ENCODE assay signal across 1 cellular context in genomic region chr10:112775892-112776679, GRCh38.
TF ChIP-seq lines count a peak whose summit lies in the region.

No MANE protein-coding gene starts in this region.

TF ChIP-seq in SK-N-SH, 30 proteins besides CTCF, POLR2A, EP300 and RAD21 (continued from another document):
- TF ChIP-seq IRF3 (IDR thresholded peaks at IDR 0.05; ENCODE audit: low read depth, low read length) (no peak), USF2 (IDR thresholded peaks at IDR 0.05; ENCODE audit: borderline replicate concordance, low read depth, low read length) (no peak), USF1 (IDR thresholded peaks at IDR 0.05; ENCODE audit: borderline replicate concordance, low read depth) (no peak), TCF12 (IDR thresholded peaks at IDR 0.05) (no peak), SIN3A (IDR thresholded peaks at IDR 0.05; ENCODE audit: borderline replicate concordance, low read depth, low read length) (no peak), MXI1 (IDR thresholded peaks at IDR 0.05; ENCODE audit: low read depth, low read length) (peak; percentile 53; the same call in 1 of the 2 replicates), RCOR1 (IDR thresholded peaks at IDR 0.05; ENCODE audit: low read length) (peak; percentile 73), FOSL2 (IDR thresholded peaks at IDR 0.05; ENCODE audit: borderline replicate concordance, low read depth) (no peak)
